ENCODE assay signal across 8 cellular contexts in the genomic region with DNA sequence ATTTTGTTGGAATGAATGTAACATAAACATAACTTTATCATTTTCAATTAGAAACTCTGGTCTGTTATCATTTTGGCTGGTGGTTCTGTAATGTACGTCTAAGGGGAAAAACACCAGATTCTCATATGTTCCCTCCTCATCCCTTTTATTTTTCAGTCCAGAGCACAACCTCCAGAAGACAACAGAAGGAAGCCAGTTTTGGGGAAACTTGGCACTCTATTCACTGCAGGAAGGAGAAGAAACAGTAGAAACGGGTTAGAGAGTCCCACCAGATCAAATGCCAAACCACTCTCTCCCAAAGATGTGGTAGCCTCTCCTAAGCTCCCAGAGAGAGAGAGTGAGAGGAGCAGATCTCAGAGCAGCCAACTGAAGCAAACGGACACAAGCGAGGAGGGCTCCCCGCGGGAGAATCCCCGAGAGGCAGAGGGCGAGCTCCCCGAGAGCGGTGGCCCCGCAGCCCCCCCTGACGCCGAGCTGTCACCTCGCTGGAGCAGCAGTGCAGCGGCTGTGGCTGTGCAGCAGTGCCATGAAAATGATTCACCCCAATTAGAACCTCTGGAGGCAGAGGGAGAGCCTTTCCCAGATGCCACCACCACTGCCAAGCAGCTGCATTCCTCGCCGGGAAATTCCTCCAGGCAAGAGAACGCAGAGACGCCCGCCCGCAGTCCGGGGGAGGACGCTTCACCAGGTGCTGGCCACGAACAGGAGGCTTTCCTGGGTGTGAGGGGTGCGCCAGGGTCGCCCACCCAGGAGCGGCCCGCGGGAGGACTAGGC.
DNase-seq lines count a peak whose midpoint lies in the region; ATAC-seq and TF ChIP-seq lines count a peak whose summit lies in the region.

No MANE protein-coding gene starts in this region.

- peak overlapping the region; percentile 62; the same call in 1 of the 2 replicates for H3K27ac Mint-ChIP-seq in HFFc6

- H3K9ac ChIP-seq in DND-41 (ENCODE audit: low read depth, low read length) = peak overlapping the region; percentile 94

- peaks cover 52% of the 10 kb centered on the region for H3K79me2 ChIP-seq in DND-41 (ENCODE audit: insufficient read depth, low read length)

- H3K27ac ChIP-seq in DND-41 (ENCODE audit: low read length) (peak overlapping the region; percentile 93), thymus (ENCODE audit: low read depth) (peak overlapping the region; percentile 91)

- peaks cover 5% of the 10 kb centered on the region for H3K27me3 ChIP-seq in DND-41 (ENCODE audit: insufficient read depth, low read length, poor library complexity)
- H3K27me3 ChIP-seq in thymus (ENCODE audit: control insufficient read depth, insufficient read depth) = no peaks in the 10 kb centered on the region

- peaks cover 22% of the 10 kb centered on the region for H3K27me3 Mint-ChIP-seq in HFFc6 (ENCODE audit: insufficient read depth)

- H3K9me3 ChIP-seq in DND-41 (ENCODE audit: insufficient read depth, low read length, severe bottlenecking) (no peaks in the 10 kb centered on the region), thymus (ENCODE audit: control insufficient read depth) (no peaks in the 10 kb centered on the region)

- H4K20me1 ChIP-seq in DND-41 (ENCODE audit: insufficient read depth, low read length) = no peaks in the 10 kb centered on the region

- ATAC-seq in DND-41 (ENCODE audit: insufficient read depth, low read depth) (peak; percentile 13; the same call in 2 of the 3 replicates), GM21619 (IDR thresholded peaks at IDR 0.05; ENCODE audit: unreplicated experiment) (no peak), HG03439 (IDR thresholded peaks at IDR 0.05; ENCODE audit: unreplicated experiment) (no peak)

- H3K4me2 ChIP-seq in DND-41 (ENCODE audit: insufficient read depth, low read length) = peak overlapping the region; percentile 87

- H3K9me3 Mint-ChIP-seq in HFFc6 = no peaks in the 10 kb centered on the region

- no peaks in the 10 kb centered on the region for H3K36me3 Mint-ChIP-seq in HFFc6 (ENCODE audit: low read depth)

- TF ChIP-seq CTCF in DND-41 (IDR thresholded peaks at IDR 0.05; ENCODE audit: borderline replicate concordance, extremely low read depth, low read length, poor library complexity, severe bottlenecking) (no peak), HFFc6 (IDR thresholded peaks at IDR 0.05) (no peak)

- H3K4me3 ChIP-seq in DND-41 (ENCODE audit: low read depth in 1 of 2, low read length in 2 of 2) (peak overlapping the region; percentile 52 to 59), thymus (ENCODE audit: low read length) (peak overlapping the region; percentile 84)

- WGBS in thymus = under 1% methylated on average over 29 of the region's 29 CpGs

- DNase-seq in DND-41 (peak; percentile 52), HFFc6 (peak; percentile 54), T-helper 9 cell (peak; percentile 40), ecto neural progenitor cell (ENCODE audit: low spot score) (peak; percentile 68), lung microvascular endothelial cell (ENCODE audit: low read depth in 2 of 2) (peak; percentile 14 to 37)

- no peaks in the 10 kb centered on the region; the same call in 1 of the 2 replicates for H3K36me3 ChIP-seq in DND-41 (ENCODE audit: insufficient read depth, low read length)
- peaks cover 2% of the 10 kb centered on the region for H3K36me3 ChIP-seq in thymus (ENCODE audit: control insufficient read depth, insufficient read depth)

- H2AFZ ChIP-seq in DND-41 (ENCODE audit: low read depth, low read length) = peak overlapping the region; percentile 92

- peak overlapping the region; percentile 89 for H3K4me3 Mint-ChIP-seq in HFFc6

- H3K4me1 ChIP-seq in DND-41 (ENCODE audit: insufficient read depth, low read length) (peaks cover 73% of the 10 kb centered on the region), thymus (ENCODE audit: control insufficient read depth, insufficient read depth, low read length) (peaks cover 19% of the 10 kb centered on the region)

- peaks cover 50% of the 10 kb centered on the region for H3K4me1 Mint-ChIP-seq in HFFc6 (ENCODE audit: low read depth)
